20 cellular contexts compared by ENCODE assay signal in the genomic region with DNA sequence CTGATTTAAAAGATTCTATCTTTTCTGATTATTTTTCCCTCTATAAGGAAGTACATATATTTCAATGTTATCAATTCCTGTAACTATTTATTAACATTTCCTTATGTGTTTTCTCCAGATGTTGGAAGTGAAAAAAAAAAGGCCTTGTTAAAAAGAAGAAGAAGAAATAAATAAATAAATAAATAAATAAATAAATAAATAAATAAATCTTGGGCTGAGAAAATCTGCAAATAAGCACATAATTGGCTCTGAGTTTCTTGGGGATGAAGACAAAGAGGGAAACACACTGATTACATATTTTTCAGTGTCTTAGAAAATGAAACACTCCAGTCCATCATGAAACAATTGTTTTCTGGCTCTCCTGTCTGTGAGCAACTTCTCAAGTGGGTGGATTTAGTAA. TPM values are rescaled to one million over a fixed set of nuclear protein-coding genes. Genes with fewer than 3 reads are reported as not detected.
DNase-seq lines count a peak whose midpoint lies in the region; ATAC-seq, FAIRE-seq and TF ChIP-seq lines count a peak whose summit lies in the region.
"Had no signal": no experiment of that assay in that cellular context is flagged by ENCODE, and none has a peak within 500 bp of the region (broad histone marks: within the 10 kb centered on the region; RNA-seq: fewer than 3 reads in every experiment).

No MANE protein-coding gene starts in this region.

- H3K27me3 ChIP-seq in GM23338 (ENCODE audit: insufficient read depth): no peaks in the 10 kb centered on the region
- H3K27me3 ChIP-seq in K562 (ENCODE audit: control insufficient read depth in 2 of 2, insufficient read depth in 2 of 2, low read length in 2 of 2): no peaks in the 10 kb centered on the region
- no peaks in the 10 kb centered on the region for H3K27me3 ChIP-seq in upper lobe of left lung
- H3K27me3 ChIP-seq: BLaER1 had no signal

- POLR2A ChIA-PET in K562 (lab: Yijun Ruan, JAX): interaction anchor here (0.9 kb wide), 1 partner anchor 9 kb away, joined by 3 read pairs; no protein-coding TSS in a partner anchor
- POLR2A ChIA-PET in activated CD4-positive, alpha-beta memory T cell treated with anti-CD3 and anti-CD28 coated beads, Interleukin-2, amount 10 ng/mL, durations not matched to agents 7 days and 5 days (lab: Charles Lee): no interaction called here

- no peak for TF ChIP-seq CTCF in GM23338 (conservative IDR thresholded peaks at IDR 0.05; ENCODE audit: low read depth in 2 of 2)
- TF ChIP-seq CTCF in K562 (IDR thresholded peaks at IDR 0.05 in 2 of 3, conservative IDR thresholded peaks at IDR 0.05 in 1 of 3; ENCODE audit: insufficient read depth in 2 of 3, low read depth in 1 of 3, low read length in 3 of 3): no peak
- TF ChIP-seq CTCF in kidney (IDR thresholded peaks at IDR 0.05; ENCODE audit: borderline replicate concordance, extremely low read depth, insufficient read depth): no peak
- no peak for TF ChIP-seq CTCF in upper lobe of left lung (IDR thresholded peaks at IDR 0.05)

- ATAC-seq in GM23338 (no peak), K562 (no peak), HG03196 (IDR thresholded peaks at IDR 0.05; ENCODE audit: unreplicated experiment) (no peak), upper lobe of left lung (ENCODE audit: low FRiP score in 2 of 2) (no peak)
- ATAC-seq: CD8-positive, alpha-beta T cell; GM12878 had no signal

- H4K20me1 ChIP-seq in GM23338 (replicated peaks; ENCODE audit: insufficient read depth) (no peaks in the 10 kb centered on the region), K562 (replicated peaks; ENCODE audit: control insufficient read depth, insufficient read depth, low read length) (no peaks in the 10 kb centered on the region)
- H4K20me1 ChIP-seq: BLaER1 had no signal

- no peaks in the 10 kb centered on the region for H3K79me2 ChIP-seq in GM23338 (replicated peaks; ENCODE audit: insufficient read depth)
- H3K79me2 ChIP-seq in K562 (ENCODE audit: control insufficient read depth, insufficient read depth, low read length): no peaks in the 10 kb centered on the region

- DNase-seq in GM23338 (ENCODE audit: low spot score) (no peak), K562 (ENCODE audit: extremely low read depth in 1 of 4, low spot score in 3 of 4) (no peak), kidney (no peak), upper lobe of left lung (no peak)
- DNase-seq in activated CD4-positive, alpha-beta memory T cell treated with anti-CD3 and anti-CD28 coated beads, Interleukin-2, amount 10 ng/mL, durations not matched to agents 7 days and 5 days: no peak
- DNase-seq: Caco-2; CD4-positive, CD25-positive, alpha-beta regulatory T cell; CD8-positive, alpha-beta T cell; DMS153; EL; GDM1; GM23248 had no signal

- CTCF ChIA-PET in K562 (lab: Yijun Ruan, JAX; ENCODE audit: low intra/inter-chr PET ratio): no interaction called here
- CTCF ChIA-PET in activated CD4-positive, alpha-beta memory T cell treated with anti-CD3 and anti-CD28 coated beads, Interleukin-2, amount 10 ng/mL, durations not matched to agents 7 days and 5 days (lab: Charles Lee): no interaction called here

- H3K4me3 ChIP-seq in GM23338: no peak overlapping the region
- no peak overlapping the region for H3K4me3 ChIP-seq in K562
- H3K4me3 ChIP-seq in kidney (ENCODE audit: low read length in 2 of 2): no peak overlapping the region
- H3K4me3 ChIP-seq in upper lobe of left lung: no peak overlapping the region
- H3K4me3 ChIP-seq: BLaER1, GM12878, GM23248, HAP-1 had no signal

- H3F3A ChIP-seq in GM23338 (replicated peaks; ENCODE audit: low read depth): no peaks in the 10 kb centered on the region

- H3K9me1 ChIP-seq in K562 (ENCODE audit: control insufficient read depth, insufficient read depth, low read length): no peaks in the 10 kb centered on the region

- BruUV-seq in K562 (replicated peaks; lab: Mats Ljungman, UMichigan): no TSS peak

- intact Hi-C loops in K562 (cut with micrococcal nuclease): no loop called here
- intact Hi-C loops in kidney (cut with DNase I): no loop called here

- H3K4me1 Mint-ChIP-seq in GM23338: no peaks in the 10 kb centered on the region
- H3K4me1 Mint-ChIP-seq in activated CD4-positive, alpha-beta memory T cell treated with anti-CD3 and anti-CD28 coated beads, Interleukin-2, amount 10 ng/mL, durations not matched to agents 7 days and 5 days: no peaks in the 10 kb centered on the region
- H3K4me1 Mint-ChIP-seq: B cell; CD4-positive, CD25-positive, alpha-beta regulatory T cell had no signal

- H3K9me3 Mint-ChIP-seq in GM23338: no peaks in the 10 kb centered on the region
- H3K9me3 Mint-ChIP-seq in activated CD4-positive, alpha-beta memory T cell treated with anti-CD3 and anti-CD28 coated beads, Interleukin-2, amount 10 ng/mL, durations not matched to agents 7 days and 5 days: no peaks in the 10 kb centered on the region
- H3K9me3 Mint-ChIP-seq: CD8-positive, alpha-beta T cell had no signal

- TF ChIP-seq POLR2A in K562 (conservative IDR thresholded peaks at IDR 0.05): no peak
- TF ChIP-seq POLR2A in upper lobe of left lung (IDR thresholded peaks at IDR 0.05): no peak

- no peak overlapping the region for H3K4me3 Mint-ChIP-seq in GM23338
- no peak overlapping the region for H3K4me3 Mint-ChIP-seq in activated CD4-positive, alpha-beta memory T cell treated with anti-CD3 and anti-CD28 coated beads, Interleukin-2, amount 10 ng/mL, durations not matched to agents 7 days and 5 days
- H3K4me3 Mint-ChIP-seq: B cell; CD4-positive, CD25-positive, alpha-beta regulatory T cell; CD8-positive, alpha-beta T cell had no signal

- H3K27me3 Mint-ChIP-seq in GM23338 (ENCODE audit: insufficient read depth, low read depth, poor library complexity): no peaks in the 10 kb centered on the region
- H3K27me3 Mint-ChIP-seq in activated CD4-positive, alpha-beta memory T cell treated with anti-CD3 and anti-CD28 coated beads, Interleukin-2, amount 10 ng/mL, durations not matched to agents 7 days and 5 days: peaks cover 36% of the 10 kb centered on the region

- in situ Hi-C loops in K562 (cut with MboI): no loop called here

- H3K27ac ChIP-seq in GM23338 (ENCODE audit: low read depth): no peak overlapping the region
- H3K27ac ChIP-seq in K562 (ENCODE audit: extremely low read depth, low read depth, low read length): no peak overlapping the region
- H3K27ac ChIP-seq in kidney (ENCODE audit: low read depth in 2 of 2, low read length in 2 of 2): no peak overlapping the region
- no peak overlapping the region for H3K27ac ChIP-seq in upper lobe of left lung
- H3K27ac ChIP-seq: BLaER1, C4-2B, GM23248 had no signal

- H2AFZ ChIP-seq in GM23338: peak overlapping the region; percentile 59; the same call in 1 of the 2 replicates
- H2AFZ ChIP-seq in K562 (ENCODE audit: low read depth, low read length): peak overlapping the region; percentile 58; the same call in 1 of the 2 replicates
- H2AFZ ChIP-seq: GM23248 had no signal

- TF ChIP-seq EP300 in K562 (IDR thresholded peaks at IDR 0.05; ENCODE audit: low read length) (no peak), upper lobe of left lung (IDR thresholded peaks at IDR 0.05) (no peak)

- TF ChIP-seq RAD21 in K562 (CRISPR knock-in tag; conservative IDR thresholded peaks at IDR 0.05 in 1 of 2, IDR thresholded peaks at IDR 0.05 in 1 of 2): no peak

- no peak overlapping the region for H3K4me2 ChIP-seq in GM23338
- H3K4me2 ChIP-seq in K562 (ENCODE audit: insufficient read depth, low read length): no peak overlapping the region
- H3K4me2 ChIP-seq: BLaER1 had no signal

- no peaks in the 10 kb centered on the region for H3K9me2 ChIP-seq in GM23338 (ENCODE audit: insufficient read depth)

- H3K4me1 ChIP-seq in GM23338 (ENCODE audit: insufficient read depth) (no peaks in the 10 kb centered on the region), K562 (replicated peaks in 1 of 2; ENCODE audit: control insufficient read depth in 2 of 2, insufficient read depth in 2 of 2, low read length in 2 of 2) (0 out of 5 replicates have a peak, but pooled peaks cover 0 to 7% of the 10 kb centered on the region in 2 experiments), kidney (ENCODE audit: control insufficient read depth in 1 of 2, insufficient read depth in 1 of 2, low read depth in 1 of 2, low read length in 2 of 2) (no peaks in the 10 kb centered on the region), upper lobe of left lung (peaks cover 0 to 3% (median 0%) of the 10 kb centered on the region in 4 donors)
- H3K4me1 ChIP-seq: BLaER1, HAP-1 had no signal

- no peaks in the 10 kb centered on the region for H3K36me3 Mint-ChIP-seq in GM23338 (ENCODE audit: low read depth)
- no peaks in the 10 kb centered on the region for H3K36me3 Mint-ChIP-seq in activated CD4-positive, alpha-beta memory T cell treated with anti-CD3 and anti-CD28 coated beads, Interleukin-2, amount 10 ng/mL, durations not matched to agents 7 days and 5 days (ENCODE audit: low read depth)
- H3K36me3 Mint-ChIP-seq: CD4-positive, CD25-positive, alpha-beta regulatory T cell; CD8-positive, alpha-beta T cell had no signal

- FAIRE-seq in K562 (lab: Jason Lieb, UNC): no peak
- peak; percentile 56 for FAIRE-seq in kidney (lab: Jason Lieb, UNC)
- FAIRE-seq: GM12878, GM19239, H54 had no signal

- H3K9me3 ChIP-seq in K562 (replicated peaks; ENCODE audit: control insufficient read depth, insufficient read depth, low read depth, low read length): no peaks in the 10 kb centered on the region
- no peaks in the 10 kb centered on the region for H3K9me3 ChIP-seq in kidney (ENCODE audit: control insufficient read depth in 1 of 2, low read length in 2 of 2)
- no peaks in the 10 kb centered on the region for H3K9me3 ChIP-seq in upper lobe of left lung
- H3K9me3 ChIP-seq: BLaER1, Caco-2, HAP-1 had no signal

- no peak overlapping the region for H3K9ac ChIP-seq in K562 (ENCODE audit: insufficient read depth in 1 of 2, low read depth in 2 of 2, low read length in 2 of 2)
- H3K9ac ChIP-seq in kidney (ENCODE audit: low read length in 2 of 2): no peak overlapping the region
- H3K9ac ChIP-seq: BLaER1, GM23248 had no signal

- H3K27ac Mint-ChIP-seq in GM23338: no peak overlapping the region
- H3K27ac Mint-ChIP-seq in activated CD4-positive, alpha-beta memory T cell treated with anti-CD3 and anti-CD28 coated beads, Interleukin-2, amount 10 ng/mL, durations not matched to agents 7 days and 5 days: no peak overlapping the region
- H3K27ac Mint-ChIP-seq: B cell; CD4-positive, CD25-positive, alpha-beta regulatory T cell; CD8-positive, alpha-beta T cell had no signal

- H3K36me3 ChIP-seq in GM23338 (ENCODE audit: insufficient read depth) (no peaks in the 10 kb centered on the region), K562 (ENCODE audit: control insufficient read depth, insufficient read depth, low read length) (no peaks in the 10 kb centered on the region), kidney (ENCODE audit: control insufficient read depth in 1 of 2, insufficient read depth in 2 of 2, low read length in 2 of 2) (no peaks in the 10 kb centered on the region), upper lobe of left lung (no peaks in the 10 kb centered on the region)
- H3K36me3 ChIP-seq: BLaER1, HAP-1 had no signal

RNA-seq across cellular contexts. Expression of a gene that starts 21.1 kb away (rescaled TPM):
- 22.7 and 24.7 TPM in 2 replicates for total RNA-seq in GM23338 (2014; rRNA removed; shearing (Covaris generic))
- 8.2 and 15.9 TPM in 2 replicates for polyA plus RNA-seq in GM23338 (2016; fragmentation: Nextera tagmentation; extraction: Ambion mirVana)
- 112 and 313 TPM in 2 replicates for total RNA-seq in K562 (2011; cell fraction: chromatin; rRNA removed; ENCODE audit: low replicate concordance)
- total RNA-seq in K562 (2011; cell fraction: nucleolus; rRNA removed): 47.4 and 65.8 TPM in 2 replicates
- total RNA-seq in K562 (2011; cell fraction: nucleoplasm; rRNA removed): 143 and 203 TPM in 2 replicates
- 19.2 and 22.8 TPM in 2 replicates for total RNA-seq in K562 (2014; rRNA removed)
- total RNA-seq in K562 (2014; rRNA removed; fragmentation: Illumina TruSeq; extraction: Trizol): 48.9 and 54.3 TPM in 2 replicates
- 26.1 and 27.9 TPM in 2 replicates for total RNA-seq in K562 (2015; rRNA removed; fragmentation: Illumina TruSeq; extraction: Trizol)
- 42.8 and 44.6 TPM in 2 replicates for total RNA-seq in K562 (2021)
- 101 and 122 TPM in 2 replicates for polyA plus RNA-seq in K562 (2011; rRNA removed)
- polyA plus RNA-seq in K562 (2011; cell fraction: cytosol; rRNA removed): 18.7 and 42.5 TPM in 2 replicates
- 251 and 267 TPM in 2 replicates for polyA plus RNA-seq in K562 (2011; cell fraction: nucleus; rRNA removed)
- 19.2 and 19.7 TPM in 2 replicates for polyA plus RNA-seq in K562 (2012)
- 43.9 and 44.4 TPM in 2 replicates for polyA plus RNA-seq in K562 (2014; fragmentation: Illumina TruSeq; extraction: Trizol)
- polyA plus RNA-seq in K562 (2014; fragmentation: Nextera tagmentation; extraction: Ambion mirVana): 10 to 100 TPM in 1 of 2 experiments, 1 to 10 TPM in 1; 8.4 to 11.2 TPM
- polyA plus RNA-seq in K562 (2014; rRNA removed): 27.6 and 31.1 TPM in 2 replicates
- polyA minus RNA-seq in K562 (2011; rRNA and poly(A)+ RNA removed): 107 and 132 TPM in 2 replicates
- 31.1 and 32.9 TPM in 2 replicates for polyA minus RNA-seq in K562 (2011; cell fraction: cytosol; rRNA and poly(A)+ RNA removed)
- 59.0 and 76.9 TPM in 2 replicates for polyA minus RNA-seq in K562 (2011; cell fraction: nucleus; rRNA and poly(A)+ RNA removed)
- total RNA-seq in kidney: 28.6 TPM
- 15.9 TPM for polyA plus RNA-seq in kidney (ENCODE audit: insufficient read depth, low read depth, low replicate concordance)
- total RNA-seq in activated CD4-positive, alpha-beta memory T cell treated with anti-CD3 and anti-CD28 coated beads, Interleukin-2, amount 10 ng/mL, durations not matched to agents 7 days and 5 days: 1 to 10 TPM; 4.6 to 5.1 TPM
- 10 to 100 TPM; 18.8 to 39.2 (median 24.1) TPM for total RNA-seq in upper lobe of left lung
